ENCODE assay signal across 8 cellular contexts in genomic region chr9:6757988-6758417, GRCh38. TPM values are rescaled to one million over a fixed set of nuclear protein-coding genes. Genes with fewer than 3 reads are reported as not detected.
DNase-seq lines count a peak whose midpoint lies in the region; ATAC-seq and TF ChIP-seq lines count a peak whose summit lies in the region.

No MANE protein-coding gene starts in this region.

- peaks cover 20% of the 10 kb centered on the region for H3K4me1 Mint-ChIP-seq in activated CD4-positive, alpha-beta T cell treated with anti-CD3 and anti-CD28 coated beads, Interleukin-2, amount 10 ng/mL, durations not matched to agents 7 days and 5 days
- H3K4me1 Mint-ChIP-seq in T-cell = peaks cover 31 to 37% (median 35%) of the 10 kb centered on the region in 3 donors

- peak overlapping the region; percentile 65 for H4K8ac ChIP-seq in trophoblast cell (ENCODE audit: low read depth, low read length)

- peak overlapping the region; percentile 92 for H3K4me3 ChIP-seq in trophoblast cell (ENCODE audit: low read depth, low read length)

- H4K12ac ChIP-seq in trophoblast cell (ENCODE audit: low read depth, low read length) = peak overlapping the region; percentile 88

- peak overlapping the region; percentile 86 for H3K4me3 Mint-ChIP-seq in activated CD4-positive, alpha-beta T cell treated with anti-CD3 and anti-CD28 coated beads, Interleukin-2, amount 10 ng/mL, durations not matched to agents 7 days and 5 days
- peak overlapping the region; percentile 93 to 98 (median 94) for H3K4me3 Mint-ChIP-seq in T-cell

- TF ChIP-seq CTCF in foreskin keratinocyte (conservative IDR thresholded peaks at IDR 0.05) = no peak

- H4K91ac ChIP-seq in trophoblast cell (ENCODE audit: low read depth, low read length) = peak overlapping the region; percentile 42

- H3K4me1 ChIP-seq in foreskin keratinocyte = peaks cover 5% of the 10 kb centered on the region
- no peaks in the 10 kb centered on the region for H3K4me1 ChIP-seq in trophoblast cell (ENCODE audit: control insufficient read depth in 1 of 2, insufficient read depth in 2 of 2, low read length in 2 of 2)

- POLR2A ChIA-PET in activated CD4-positive, alpha-beta T cell treated with anti-CD3 and anti-CD28 coated beads, Interleukin-2, amount 10 ng/mL, durations not matched to agents 7 days and 5 days (lab: Charles Lee) = interaction anchor here (2.0 kb wide), 1 partner anchor 76 kb away, joined by 11 read pairs; no protein-coding TSS in a partner anchor
- POLR2A ChIA-PET in T-cell (lab: Charles Lee) = interaction anchor here (0.6 to 2.3 kb wide), 8 partner anchors 42 to 343 kb away, joined by 3 to 27 read pairs (median 6); no protein-coding TSS in a partner anchor

- H3K27ac Mint-ChIP-seq in activated CD4-positive, alpha-beta T cell treated with anti-CD3 and anti-CD28 coated beads, Interleukin-2, amount 10 ng/mL, durations not matched to agents 7 days and 5 days = peak overlapping the region; percentile 100
- H3K27ac Mint-ChIP-seq in T-cell = peak overlapping the region; percentile 99

- H3K27me3 ChIP-seq in foreskin keratinocyte (no peaks in the 10 kb centered on the region), trophoblast cell (ENCODE audit: insufficient read depth, low read length) (no peaks in the 10 kb centered on the region)

- peak overlapping the region; percentile 30 for H3K27ac ChIP-seq in foreskin keratinocyte
- peak overlapping the region; percentile 72 for H3K27ac ChIP-seq in trophoblast cell (ENCODE audit: low read depth, low read length)

- peak overlapping the region; percentile 47 for H3K14ac ChIP-seq in trophoblast cell (ENCODE audit: low read length)

- H3K79me1 ChIP-seq in trophoblast cell (ENCODE audit: low read length) = peaks cover 11% of the 10 kb centered on the region

- H3K18ac ChIP-seq in trophoblast cell (ENCODE audit: low read length) = peak overlapping the region; percentile 83

- DNase-seq in activated CD4-positive, alpha-beta T cell treated with anti-CD3 and anti-CD28 coated beads, Interleukin-2, amount 10 ng/mL, durations not matched to agents 7 days and 5 days = no peak
- DNase-seq in activated CD4-positive, alpha-beta T cell treated with anti-CD3 and anti-CD28 coated beads, Interleukin-2, amount 50 U/mL, for 48 hours = no peak
- DNase-seq in T-cell (peak in 3 of 34 experiments; percentile 93 to 96 (median 94)), foreskin keratinocyte (no peak), trophoblast cell (no peak), foreskin melanocyte (no peak)
- DNase-seq in stimulated activated CD4-positive, alpha-beta T cell treated with anti-CD3 and anti-CD28 coated beads, Interleukin-4, amount 100 ng/mL, for 1 hour = no peak

- H2AFZ ChIP-seq in trophoblast cell (ENCODE audit: insufficient read depth, low read length, poor library complexity) = peak overlapping the region; percentile 88

- peak overlapping the region; percentile 19 for H3K4ac ChIP-seq in trophoblast cell (ENCODE audit: low read depth, low read length)

- no CpG with 5 or more reads among the region's 50 CpGs for WGBS in trophoblast cell (ENCODE audit: extremely low coverage, insufficient coverage, insufficient read length)

- H3K79me2 ChIP-seq in trophoblast cell (ENCODE audit: control insufficient read depth, insufficient read depth, low read length, poor library complexity) = peaks cover 3% of the 10 kb centered on the region

- peaks cover 1% of the 10 kb centered on the region for H3K9me3 ChIP-seq in trophoblast cell (ENCODE audit: insufficient read depth, low read depth, low read length)

- peak overlapping the region; percentile 90 for H3K4me2 ChIP-seq in trophoblast cell (ENCODE audit: low read length)

- ATAC-seq in HG02884 (IDR thresholded peaks at IDR 0.05; ENCODE audit: unreplicated experiment) (peak; percentile 7), T-cell (replicated peaks in 1 of 4) (peak in 3 of 4 experiments; percentile 1 to 66 (median 2)), foreskin keratinocyte (peak; percentile 0)

- H3K36me3 Mint-ChIP-seq in activated CD4-positive, alpha-beta T cell treated with anti-CD3 and anti-CD28 coated beads, Interleukin-2, amount 10 ng/mL, durations not matched to agents 7 days and 5 days (ENCODE audit: low read depth) = peaks cover 7% of the 10 kb centered on the region
- peaks cover under 1% of the 10 kb centered on the region for H3K36me3 Mint-ChIP-seq in T-cell

- H3K23ac ChIP-seq in trophoblast cell (ENCODE audit: low read length) = no peak overlapping the region

- no peaks in the 10 kb centered on the region for H3K27me3 Mint-ChIP-seq in activated CD4-positive, alpha-beta T cell treated with anti-CD3 and anti-CD28 coated beads, Interleukin-2, amount 10 ng/mL, durations not matched to agents 7 days and 5 days
- no peaks in the 10 kb centered on the region for H3K27me3 Mint-ChIP-seq in T-cell

- CTCF ChIA-PET in activated CD4-positive, alpha-beta T cell treated with anti-CD3 and anti-CD28 coated beads, Interleukin-2, amount 10 ng/mL, durations not matched to agents 7 days and 5 days (lab: Charles Lee) = interaction anchor here (0.9 kb wide), 1 partner anchor 11 kb away, joined by 4 read pairs; no protein-coding TSS in a partner anchor
- CTCF ChIA-PET in T-cell (lab: Charles Lee) = interaction anchor here (0.6 to 1.5 kb wide), 2 partner anchors 75 to 76 kb away, joined by 3 to 10 read pairs; no protein-coding TSS in a partner anchor

- H3K36me3 ChIP-seq in trophoblast cell (ENCODE audit: control insufficient read depth in 1 of 2, insufficient read depth in 2 of 2, low read length in 2 of 2) = no peaks in the 10 kb centered on the region

- H3K9me3 Mint-ChIP-seq in activated CD4-positive, alpha-beta T cell treated with anti-CD3 and anti-CD28 coated beads, Interleukin-2, amount 10 ng/mL, durations not matched to agents 7 days and 5 days = peaks cover 1% of the 10 kb centered on the region
- peaks cover under 1% of the 10 kb centered on the region in 3 donors for H3K9me3 Mint-ChIP-seq in T-cell

- H2BK120ac ChIP-seq in trophoblast cell (ENCODE audit: insufficient read depth, low read length, poor library complexity) = peak overlapping the region; percentile 81

- H3K9ac ChIP-seq in trophoblast cell (ENCODE audit: low read length) = peak overlapping the region; percentile 54

- no peak overlapping the region for H2AK5ac ChIP-seq in trophoblast cell (ENCODE audit: low read length)

- peak overlapping the region; percentile 7 for H2BK12ac ChIP-seq in trophoblast cell (ENCODE audit: low read length)

- peak overlapping the region; percentile 73 for H2BK5ac ChIP-seq in trophoblast cell (ENCODE audit: low read depth, low read length, poor library complexity)

RNA-seq across cellular contexts. Expression of gene KDM4C, which starts 0.2 kb away (rescaled TPM):
- 10 to 100 TPM; 53.0 to 53.7 TPM for total RNA-seq in activated CD4-positive, alpha-beta T cell treated with anti-CD3 and anti-CD28 coated beads, Interleukin-2, amount 10 ng/mL, durations not matched to agents 7 days and 5 days
- total RNA-seq in T-cell = 100 to 1,000 TPM in 2 of 5 donors, 10 to 100 TPM in 3; 66.4 to 107 (median 76.0) TPM
- 12.1 and 12.2 TPM in 2 replicates for total RNA-seq in foreskin keratinocyte
- 3.0 and 3.2 TPM in 2 replicates for polyA plus RNA-seq in foreskin keratinocyte
- polyA plus RNA-seq in trophoblast cell (2013) = 5.9 and 6.3 TPM in 2 replicates
